7 cellular contexts compared by ENCODE assay signal in the genomic region with DNA sequence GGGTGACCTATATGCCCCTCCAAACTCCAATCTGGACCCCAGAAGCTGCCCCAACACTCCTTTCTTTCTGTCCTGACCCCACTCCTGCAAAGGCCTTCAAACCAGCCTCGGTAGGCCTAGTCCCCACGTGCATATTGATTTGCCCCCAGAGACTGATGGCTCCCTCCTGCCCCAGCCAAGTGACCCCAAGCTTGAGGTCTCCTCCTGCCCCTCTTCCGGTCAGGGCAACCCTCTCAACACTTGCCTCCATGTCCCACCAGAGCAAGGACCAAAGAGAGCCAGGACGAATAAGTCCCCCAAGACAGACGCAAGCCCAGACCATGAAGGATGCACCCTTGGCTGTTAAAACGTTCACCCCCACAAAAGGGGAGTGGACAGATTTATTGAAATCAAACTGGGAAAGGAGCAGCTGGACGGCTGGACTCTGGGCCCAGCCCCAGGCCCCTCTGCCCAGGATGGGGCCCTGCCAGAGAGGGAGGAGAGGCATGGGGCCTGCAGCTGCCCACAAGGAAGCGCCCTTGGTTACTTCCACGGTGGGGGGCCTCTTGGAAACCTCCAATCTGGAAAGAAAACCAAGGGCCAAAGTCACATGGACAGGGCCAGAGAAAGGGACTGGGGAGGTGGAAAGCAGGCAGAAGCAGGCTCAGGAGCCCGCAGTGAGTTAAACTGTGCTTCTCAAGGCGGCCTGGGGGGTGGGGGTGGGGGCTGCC. TPM values are rescaled to one million over a fixed set of nuclear protein-coding genes. Genes with fewer than 3 reads are reported as not detected.
A peak's percentile ranks its signal among the peaks of the same experiment; 100 is the strongest.
DNase-seq lines count a peak whose midpoint lies in the region; ATAC-seq and TF ChIP-seq lines count a peak whose summit lies in the region.
"Had no signal": no experiment of that assay in that cellular context is flagged by ENCODE, and none has a peak within 500 bp of the region (broad histone marks: within the 10 kb centered on the region; RNA-seq: fewer than 3 reads in every experiment).

No MANE protein-coding gene starts in this region.

- no peaks in the 10 kb centered on the region for H3K9me3 ChIP-seq in esophagus (ENCODE audit: control insufficient read depth in 2 of 2, insufficient read depth in 1 of 2, low read depth in 1 of 2, low read length in 1 of 2)
- H3K9me3 ChIP-seq in suprapubic skin = no peaks in the 10 kb centered on the region
- H3K9me3 ChIP-seq in MG63 = no peaks in the 10 kb centered on the region

- H3K9me3 Mint-ChIP-seq in activated CD4-positive, alpha-beta T cell treated with anti-CD3 and anti-CD28 coated beads for 36 hours (ENCODE audit: low read depth) = no peaks in the 10 kb centered on the region

- no peak for TF ChIP-seq CTCF in suprapubic skin (IDR thresholded peaks at IDR 0.05)

- H3K36me3 Mint-ChIP-seq in activated CD4-positive, alpha-beta T cell treated with anti-CD3 and anti-CD28 coated beads for 36 hours (ENCODE audit: low read depth) = peaks cover 13% of the 10 kb centered on the region

- no peak for ATAC-seq in activated CD4-positive, alpha-beta T cell treated with anti-CD3 and anti-CD28 coated beads for 36 hours

- DNase-seq in activated CD4-positive, alpha-beta T cell treated with anti-CD3 and anti-CD28 coated beads for 36 hours = no peak
- no peak for DNase-seq in activated CD4-positive, alpha-beta T cell treated with anti-CD3 and anti-CD28 coated beads for 4 hours
- no peak for DNase-seq in suprapubic skin (ENCODE audit: low spot score in 2 of 2)
- DNase-seq in MG63 = no peak
- no peak for DNase-seq in hippocampal formation (lab: John Stamatoyannopoulos, UW)
- DNase-seq: WERI-Rb-1 had no signal

- H3K27me3 ChIP-seq in esophagus (ENCODE audit: control insufficient read depth in 1 of 2, insufficient read depth in 2 of 2, low read length in 2 of 2) = no peaks in the 10 kb centered on the region
- H3K27me3 ChIP-seq in suprapubic skin = no peaks in the 10 kb centered on the region
- H3K27me3 ChIP-seq in MG63 = no peaks in the 10 kb centered on the region

- CTCF ChIA-PET in activated CD4-positive, alpha-beta T cell treated with anti-CD3 and anti-CD28 coated beads for 36 hours (lab: Charles Lee) = interaction anchor here (0.5 to 1.3 kb wide), 3 partner anchors 16 to 71 kb away, joined by 3 to 5 read pairs (median 3); a partner anchor contains a TSS

- H3K27me3 Mint-ChIP-seq in activated CD4-positive, alpha-beta T cell treated with anti-CD3 and anti-CD28 coated beads for 36 hours = peaks cover 8% of the 10 kb centered on the region

- no peak for TF ChIP-seq POLR2A in suprapubic skin (IDR thresholded peaks at IDR 0.05)

- H3K27ac ChIP-seq in esophagus (ENCODE audit: low read depth in 2 of 2, low read length in 1 of 2) (peak overlapping the region; percentile 38 to 77), suprapubic skin (peak overlapping the region; percentile 62)
- H3K27ac ChIP-seq: WERI-Rb-1 had no signal

- intact Hi-C loops in activated CD4-positive, alpha-beta T cell treated with anti-CD3 and anti-CD28 coated beads for 36 hours (cut with DNase I, micrococcal nuclease) = no loop called here

- WGBS in esophagus, 2 donors = 59 to 65% methylated on average over 11 of the region's 11 CpGs
- WGBS in suprapubic skin = 63% methylated on average over 10 of the region's 11 CpGs

- no peak overlapping the region for H3K4me3 ChIP-seq in esophagus (ENCODE audit: low read depth in 1 of 2, low read length in 2 of 2)
- H3K4me3 ChIP-seq in suprapubic skin = peak overlapping the region; percentile 66
- H3K4me3 ChIP-seq in MG63 = no peak overlapping the region

- peaks cover 49% of the 10 kb centered on the region for H3K4me1 Mint-ChIP-seq in activated CD4-positive, alpha-beta T cell treated with anti-CD3 and anti-CD28 coated beads for 36 hours

- H3K4me1 ChIP-seq in esophagus (ENCODE audit: control insufficient read depth in 2 of 2, insufficient read depth in 2 of 2, low read length in 1 of 2) (peaks cover 18 to 41% of the 10 kb centered on the region in 2 donors), suprapubic skin (peaks cover 72% of the 10 kb centered on the region)

- H3K4me3 Mint-ChIP-seq in activated CD4-positive, alpha-beta T cell treated with anti-CD3 and anti-CD28 coated beads for 36 hours = no peak overlapping the region

- H3K27ac Mint-ChIP-seq in activated CD4-positive, alpha-beta T cell treated with anti-CD3 and anti-CD28 coated beads for 36 hours = peak overlapping the region; percentile 37

- POLR2A ChIA-PET in activated CD4-positive, alpha-beta T cell treated with anti-CD3 and anti-CD28 coated beads for 36 hours (lab: Charles Lee) = no interaction called here

- H3K36me3 ChIP-seq in esophagus (ENCODE audit: control insufficient read depth in 2 of 2, insufficient read depth in 2 of 2, low read length in 1 of 2) (peaks cover 0 to 9% of the 10 kb centered on the region in 2 donors), suprapubic skin (peaks cover 3% of the 10 kb centered on the region), MG63 (peaks cover 14% of the 10 kb centered on the region)

- TF ChIP-seq EP300 in suprapubic skin (IDR thresholded peaks at IDR 0.05) = no peak

RNA-seq across cellular contexts. Expression of a gene that starts 2.4 kb away (rescaled TPM):
- total RNA-seq in activated CD4-positive, alpha-beta T cell treated with anti-CD3 and anti-CD28 coated beads for 36 hours = under 1 TPM in 1 of 2 experiments, not detected in 1; 0.14 TPM
- under 1 TPM; 0.07 to 0.08 TPM for polyA plus RNA-seq in esophagus
- total RNA-seq in suprapubic skin = not detected
- 0.95 TPM in 1 of 2 replicates, not detected in the other for total RNA-seq in MG63 (2014; rRNA removed; shearing (Covaris generic); ENCODE audit: low replicate concordance)

RNA-seq across cellular contexts. Expression of a gene that starts 2.9 kb away (rescaled TPM):
- 10 to 100 TPM; 46.2 to 48.3 TPM for total RNA-seq in activated CD4-positive, alpha-beta T cell treated with anti-CD3 and anti-CD28 coated beads for 36 hours
- 10 to 100 TPM; 33.3 to 43.4 TPM for polyA plus RNA-seq in esophagus
- total RNA-seq in suprapubic skin = 10 to 100 TPM; 57.0 to 81.4 (median 66.4) TPM
- 50.0 and 81.5 TPM in 2 replicates for total RNA-seq in MG63 (2014; rRNA removed; shearing (Covaris generic); ENCODE audit: low replicate concordance)

RNA-seq across cellular contexts. Expression of a gene that starts 12.4 kb away (rescaled TPM):
- total RNA-seq in activated CD4-positive, alpha-beta T cell treated with anti-CD3 and anti-CD28 coated beads for 36 hours = 10 to 100 TPM; 79.8 to 96.2 TPM
- polyA plus RNA-seq in esophagus = 10 to 100 TPM; 15.6 to 21.8 TPM
- 10 to 100 TPM; 12.7 to 34.4 (median 23.3) TPM for total RNA-seq in suprapubic skin
- 13.9 and 16.0 TPM in 2 replicates for total RNA-seq in MG63 (2014; rRNA removed; shearing (Covaris generic); ENCODE audit: low replicate concordance)

RNA-seq across cellular contexts. Expression of a gene that starts 16.1 kb away (rescaled TPM):
- total RNA-seq in activated CD4-positive, alpha-beta T cell treated with anti-CD3 and anti-CD28 coated beads for 36 hours = 10 to 100 TPM; 46.5 to 57.3 TPM
- 10 to 100 TPM; 18.0 to 33.2 TPM for polyA plus RNA-seq in esophagus
- 10 to 100 TPM in 3 of 4 donors, 1 to 10 TPM in 1; 8.4 to 20.3 (median 18.9) TPM for total RNA-seq in suprapubic skin
- 42.8 and 66.6 TPM in 2 replicates for total RNA-seq in MG63 (2014; rRNA removed; shearing (Covaris generic); ENCODE audit: low replicate concordance)

RNA-seq across cellular contexts. Expression of a gene that starts 36.7 kb away (rescaled TPM):
- total RNA-seq in activated CD4-positive, alpha-beta T cell treated with anti-CD3 and anti-CD28 coated beads for 36 hours = 10 to 100 TPM in 1 of 2 experiments, 1 to 10 TPM in 1; 9.1 to 11.3 TPM
- polyA plus RNA-seq in esophagus = 1 to 10 TPM; 4.6 to 7.9 TPM
- total RNA-seq in suprapubic skin = 10 to 100 TPM in 3 of 4 donors, 1 to 10 TPM in 1; 7.7 to 18.3 (median 14.3) TPM
- total RNA-seq in MG63 (2014; rRNA removed; shearing (Covaris generic); ENCODE audit: low replicate concordance) = 11.6 and 24.6 TPM in 2 replicates
